29 cellular contexts compared by ENCODE assay signal in the genomic region with DNA sequence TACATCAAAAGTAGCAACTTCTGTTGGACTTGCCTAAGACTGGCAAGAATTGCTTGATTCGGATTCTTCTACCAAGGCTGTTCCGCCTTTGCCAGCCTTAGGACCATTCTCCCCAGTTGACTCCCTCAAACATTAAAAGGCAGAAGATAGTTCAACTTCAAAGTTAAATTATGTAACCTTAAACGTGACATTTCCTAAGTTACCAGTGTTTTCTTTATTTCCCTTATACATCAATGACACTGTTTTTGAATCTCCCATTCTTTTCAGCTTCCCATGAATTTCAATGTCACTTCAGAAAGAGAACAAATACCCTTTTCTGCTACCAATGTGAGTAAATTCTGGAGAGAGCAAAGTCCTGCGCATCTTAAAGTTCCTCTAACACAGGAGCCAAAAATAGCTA.
"Had no signal": no experiment of that assay in that cellular context is flagged by ENCODE, and none has a peak within 500 bp of the region (broad histone marks: within the 10 kb centered on the region; RNA-seq: fewer than 3 reads in every experiment).

No MANE protein-coding gene starts in this region.

- H3K4me1 Mint-ChIP-seq: activated T-helper 17 cell treated with anti-CD3 and anti-CD28 coated beads, Interleukin-2, amount 50 U/mL, for 72 hours; endodermal cell had no signal

- H3K27ac Mint-ChIP-seq: activated CD8-positive, alpha-beta T cell treated with anti-CD3 and anti-CD28 coated beads for 36 hours; activated naive CD8-positive, alpha-beta T cell; activated T-helper 17 cell treated with anti-CD3 and anti-CD28 coated beads, Interleukin-2, amount 50 U/mL, for 72 hours; dendritic cell treated with granulocyte-macrophage colony-stimulating factor and Interleukin-4, amounts not matched to agents 40 ng/mL and 50 ng/mL, for 4 days had no signal

- DNase-seq: activated CD4-positive, alpha-beta T cell treated with anti-CD3 and anti-CD28 coated beads for 48 hours; activated CD4-positive, alpha-beta T cell treated with anti-CD3 and anti-CD28 coated beads, Interleukin-2, amount 50 U/mL, for 1 hour; activated CD4-positive, alpha-beta T cell treated with anti-CD3 and anti-CD28 coated beads, Interleukin-2, amount 50 U/mL, for 48 hours; activated CD8-positive, alpha-beta memory T cell treated with anti-CD3 and anti-CD28 coated beads for 24 hours; activated CD8-positive, alpha-beta T cell treated with anti-CD3 and anti-CD28 coated beads for 36 hours; activated effector memory CD4-positive, alpha-beta T cell treated with Interleukin-2 at 50 U/mL for 16 hours; activated gamma-delta T cell treated with Interleukin-2 at 50 U/mL for 16 hours; activated naive CD4-positive, alpha-beta T cell treated with anti-CD3 and anti-CD28 coated beads, Interleukin-2, amount 50 U/mL, for 16 hours; activated naive CD4-positive, alpha-beta T cell treated with Interleukin-2 at 50 U/mL for 16 hours; activated T-cell treated with anti-CD3 and anti-CD28 coated beads, Interleukin-2, amount 50 U/mL, for 4 hours; amygdala; aorta; body of pancreas; central memory CD4-positive, alpha-beta T cell; cerebellar nuclear complex; colonic mucosa; dorsolateral prefrontal cortex; effector memory CD4-positive, alpha-beta T cell; endodermal cell; foreskin fibroblast; glutamatergic neuron; heart left ventricle; T-helper 2 cell had no signal

- H3K27me3 ChIP-seq: body of pancreas, cardiac muscle cell, colonic mucosa, dorsolateral prefrontal cortex, heart left ventricle had no signal

- ATAC-seq: activated CD8-positive, alpha-beta T cell treated with anti-CD3 and anti-CD28 coated beads for 36 hours; activated T-cell treated with anti-CD3 and anti-CD28 coated beads, Interleukin-2, amount 50 U/mL, for 4 hours; activated T-helper 17 cell treated with anti-CD3 and anti-CD28 coated beads, Interleukin-2, amount 50 U/mL, for 72 hours; body of pancreas; esophagus mucosa; heart left ventricle had no signal

- H3K4me3 Mint-ChIP-seq: activated CD8-positive, alpha-beta T cell treated with anti-CD3 and anti-CD28 coated beads for 36 hours; activated naive CD8-positive, alpha-beta T cell; activated T-cell treated with anti-CD3 and anti-CD28 coated beads, Interleukin-2, amount 50 U/mL, for 4 hours; activated T-helper 17 cell treated with anti-CD3 and anti-CD28 coated beads, Interleukin-2, amount 50 U/mL, for 72 hours; dendritic cell treated with granulocyte-macrophage colony-stimulating factor and Interleukin-4, amounts not matched to agents 40 ng/mL and 50 ng/mL, for 4 days; endodermal cell had no signal

- H3K9me3 ChIP-seq: body of pancreas, colonic mucosa, heart left ventricle had no signal

- H3K4me1 ChIP-seq: body of pancreas, colonic mucosa had no signal

- H3K36me3 ChIP-seq: colonic mucosa had no signal

- H3K9me3 Mint-ChIP-seq: activated CD8-positive, alpha-beta T cell treated with anti-CD3 and anti-CD28 coated beads for 36 hours; activated T-cell treated with anti-CD3 and anti-CD28 coated beads, Interleukin-2, amount 50 U/mL, for 4 hours; activated T-helper 17 cell treated with anti-CD3 and anti-CD28 coated beads, Interleukin-2, amount 50 U/mL, for 72 hours; dendritic cell treated with granulocyte-macrophage colony-stimulating factor and Interleukin-4, amounts not matched to agents 40 ng/mL and 50 ng/mL, for 4 days; endodermal cell had no signal

- FAIRE-seq: frontal cortex had no signal

- H3K4me3 ChIP-seq: body of pancreas, cardiac muscle cell, colonic mucosa, dorsolateral prefrontal cortex, heart left ventricle had no signal

- H3K27ac ChIP-seq: body of pancreas, cardiac muscle cell, colonic mucosa, dorsolateral prefrontal cortex, heart left ventricle had no signal

- H3K27me3 Mint-ChIP-seq: activated CD8-positive, alpha-beta T cell treated with anti-CD3 and anti-CD28 coated beads for 36 hours; activated naive CD8-positive, alpha-beta T cell; activated T-helper 17 cell treated with anti-CD3 and anti-CD28 coated beads, Interleukin-2, amount 50 U/mL, for 72 hours; dendritic cell treated with granulocyte-macrophage colony-stimulating factor and Interleukin-4, amounts not matched to agents 40 ng/mL and 50 ng/mL, for 4 days had no signal
